Comparison of ENCODE assay signal across 1 cellular context in the genomic region with DNA sequence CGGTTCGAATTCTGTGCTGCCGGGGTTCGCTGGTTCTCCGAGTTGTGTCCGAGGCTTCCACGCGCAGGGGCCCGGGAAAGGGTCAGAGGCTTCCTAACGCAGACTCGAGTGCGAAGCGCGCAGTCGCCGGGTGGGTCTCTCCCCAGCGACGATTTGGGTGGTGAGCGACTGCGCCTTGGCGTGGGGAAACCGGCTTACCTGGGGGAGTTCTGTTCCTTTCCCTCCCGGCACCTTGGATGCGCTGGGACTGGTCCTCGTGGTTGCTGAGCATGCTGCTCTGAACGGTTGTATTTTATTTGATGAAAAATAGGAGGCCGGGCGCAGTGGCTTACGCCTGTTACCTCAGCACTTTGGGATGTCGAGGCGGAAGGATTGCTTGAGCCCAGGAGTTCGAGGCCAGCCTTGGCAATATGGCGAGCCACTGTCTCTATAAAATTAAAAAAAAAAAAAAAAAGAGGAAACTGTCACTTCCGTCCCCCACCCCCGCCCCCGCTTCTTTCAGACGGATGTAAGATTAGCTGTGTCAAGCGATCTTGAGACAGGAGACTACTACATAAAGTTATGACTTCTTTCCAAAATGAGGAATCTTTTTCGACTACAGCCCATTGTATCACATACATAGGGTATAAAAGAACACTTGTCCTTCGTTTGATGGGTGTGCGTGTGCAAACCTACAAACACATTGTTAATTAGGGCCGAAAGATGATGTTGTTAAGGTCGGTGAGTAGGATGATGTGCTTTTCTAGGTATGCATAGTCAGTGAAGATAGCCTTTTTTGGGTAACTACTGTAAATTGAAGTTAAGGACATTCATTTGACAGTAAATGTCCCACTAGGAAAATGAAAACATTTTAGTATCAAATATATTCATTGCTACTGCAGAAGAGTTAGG.
TF ChIP-seq lines count a peak whose summit lies in the region.

A gene with protein sequence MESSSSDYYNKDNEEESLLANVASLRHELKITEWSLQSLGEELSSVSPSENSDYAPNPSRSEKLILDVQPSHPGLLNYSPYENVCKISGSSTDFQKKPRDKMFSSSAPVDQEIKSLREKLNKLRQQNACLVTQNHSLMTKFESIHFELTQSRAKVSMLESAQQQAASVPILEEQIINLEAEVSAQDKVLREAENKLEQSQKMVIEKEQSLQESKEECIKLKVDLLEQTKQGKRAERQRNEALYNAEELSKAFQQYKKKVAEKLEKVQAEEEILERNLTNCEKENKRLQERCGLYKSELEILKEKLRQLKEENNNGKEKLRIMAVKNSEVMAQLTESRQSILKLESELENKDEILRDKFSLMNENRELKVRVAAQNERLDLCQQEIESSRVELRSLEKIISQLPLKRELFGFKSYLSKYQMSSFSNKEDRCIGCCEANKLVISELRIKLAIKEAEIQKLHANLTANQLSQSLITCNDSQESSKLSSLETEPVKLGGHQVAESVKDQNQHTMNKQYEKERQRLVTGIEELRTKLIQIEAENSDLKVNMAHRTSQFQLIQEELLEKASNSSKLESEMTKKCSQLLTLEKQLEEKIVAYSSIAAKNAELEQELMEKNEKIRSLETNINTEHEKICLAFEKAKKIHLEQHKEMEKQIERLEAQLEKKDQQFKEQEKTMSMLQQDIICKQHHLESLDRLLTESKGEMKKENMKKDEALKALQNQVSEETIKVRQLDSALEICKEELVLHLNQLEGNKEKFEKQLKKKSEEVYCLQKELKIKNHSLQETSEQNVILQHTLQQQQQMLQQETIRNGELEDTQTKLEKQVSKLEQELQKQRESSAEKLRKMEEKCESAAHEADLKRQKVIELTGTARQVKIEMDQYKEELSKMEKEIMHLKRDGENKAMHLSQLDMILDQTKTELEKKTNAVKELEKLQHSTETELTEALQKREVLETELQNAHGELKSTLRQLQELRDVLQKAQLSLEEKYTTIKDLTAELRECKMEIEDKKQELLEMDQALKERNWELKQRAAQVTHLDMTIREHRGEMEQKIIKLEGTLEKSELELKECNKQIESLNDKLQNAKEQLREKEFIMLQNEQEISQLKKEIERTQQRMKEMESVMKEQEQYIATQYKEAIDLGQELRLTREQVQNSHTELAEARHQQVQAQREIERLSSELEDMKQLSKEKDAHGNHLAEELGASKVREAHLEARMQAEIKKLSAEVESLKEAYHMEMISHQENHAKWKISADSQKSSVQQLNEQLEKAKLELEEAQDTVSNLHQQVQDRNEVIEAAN (N-terminal part only) (plus strand): TSS at position 2 of the 891 bp plus-strand sequence. CDS start 2,638 bp downstream, outside the sequence.

TF ChIP-seq in GM12878, 131 proteins besides CTCF, POLR2A, EP300 and RAD21 (continues in another document):
- TF ChIP-seq CBX5 (IDR thresholded peaks at IDR 0.05; ENCODE audit: low read depth) (0 out of 2 replicates have a peak, but pooled peaks have one; percentile 20), MEF2A (IDR thresholded peaks at IDR 0.05; ENCODE audit: insufficient read depth, low read depth, low read length) (0 out of 2 replicates have a peak, but pooled peaks have one; percentile 15), MYC (IDR thresholded peaks at IDR 0.05; ENCODE audit: insufficient read depth, insufficient read length, insufficient replicate concordance, low read length, severe bottlenecking) (no peak), POU2F2 (IDR thresholded peaks at IDR 0.05; ENCODE audit: borderline replicate concordance, low read depth, low read length) (peak; percentile 37; the same call in 2 of the 3 replicates), NR2C1 (IDR thresholded peaks at IDR 0.05) (0 out of 2 replicates have a peak, but pooled peaks have one; percentile 2), CBFB (IDR thresholded peaks at IDR 0.05; ENCODE audit: low read depth) (peak; percentile 16; the same call in 1 of the 2 replicates), GABPA (IDR thresholded peaks at IDR 0.05; ENCODE audit: low read depth) (peak; percentile 80), YY1 (IDR thresholded peaks at IDR 0.05; ENCODE audit: low read depth, low read length) (peak; percentile 86), TAF1 (IDR thresholded peaks at IDR 0.05; ENCODE audit: borderline replicate concordance, low read depth, low read length) (peak; percentile 37; the same call in 1 of the 2 replicates), NBN (IDR thresholded peaks at IDR 0.05) (0 out of 2 replicates have a peak, but pooled peaks have one; percentile 29), STAT1 (conservative IDR thresholded peaks at IDR 0.05) (0 out of 2 replicates have a peak, but pooled peaks have one; percentile 31), SIN3A (IDR thresholded peaks at IDR 0.05; ENCODE audit: low read depth, low read length) (peak; percentile 96), RB1 (IDR thresholded peaks at IDR 0.05; ENCODE audit: borderline replicate concordance) (0 out of 2 replicates have a peak, but pooled peaks have one; percentile 63), EED (IDR thresholded peaks at IDR 0.05; ENCODE audit: low read depth) (no peak), FOXM1 (IDR thresholded peaks at IDR 0.05; ENCODE audit: low read depth, low read length) (0 out of 2 replicates have a peak, but pooled peaks have one; percentile 51), CREM (IDR thresholded peaks at IDR 0.05; ENCODE audit: low read depth) (no peak; the same call in 1 of the 2 replicates), HDAC6 (IDR thresholded peaks at IDR 0.05; ENCODE audit: unreplicated experiment) (no peak), PML (IDR thresholded peaks at IDR 0.05; ENCODE audit: low read length) (peak; percentile 91), CREB1 (IDR thresholded peaks at IDR 0.05; ENCODE audit: low read depth) (peak; percentile 65; the same call in 1 of the 2 replicates), ZNF207 (IDR thresholded peaks at IDR 0.05; ENCODE audit: borderline replicate concordance) (0 out of 2 replicates have a peak, but pooled peaks have one; percentile 66), FOS (IDR thresholded peaks at IDR 0.05; ENCODE audit: borderline replicate concordance, extremely low read depth, insufficient read length) (no peak), KLF5 (IDR thresholded peaks at IDR 0.05; ENCODE audit: partially characterized antibody) (peak; percentile 47), RELA (IDR thresholded peaks at IDR 0.05; ENCODE audit: borderline replicate concordance, partially characterized antibody) (no peak), HDAC2 (IDR thresholded peaks at IDR 0.05) (0 out of 2 replicates have a peak, but pooled peaks have one; percentile 53), TBL1XR1 (IDR thresholded peaks at IDR 0.05; ENCODE audit: low read depth, low read length) (no peak), RUNX3 (IDR thresholded peaks at IDR 0.05; ENCODE audit: low read length) (peak; percentile 4; the same call in 1 of the 2 replicates), EGR1 (IDR thresholded peaks at IDR 0.05; ENCODE audit: borderline replicate concordance in 1 of 2, low read depth in 2 of 2, low read length in 2 of 2) (peak in 1 of 2 experiments; percentile 95; a peak in 2 of 3 replicates), SMARCA5 (IDR thresholded peaks at IDR 0.05) (peak; percentile 25; the same call in 1 of the 2 replicates), ZNF622 (IDR thresholded peaks at IDR 0.05) (no peak)
- TF ChIP-seq, protein P1, sequence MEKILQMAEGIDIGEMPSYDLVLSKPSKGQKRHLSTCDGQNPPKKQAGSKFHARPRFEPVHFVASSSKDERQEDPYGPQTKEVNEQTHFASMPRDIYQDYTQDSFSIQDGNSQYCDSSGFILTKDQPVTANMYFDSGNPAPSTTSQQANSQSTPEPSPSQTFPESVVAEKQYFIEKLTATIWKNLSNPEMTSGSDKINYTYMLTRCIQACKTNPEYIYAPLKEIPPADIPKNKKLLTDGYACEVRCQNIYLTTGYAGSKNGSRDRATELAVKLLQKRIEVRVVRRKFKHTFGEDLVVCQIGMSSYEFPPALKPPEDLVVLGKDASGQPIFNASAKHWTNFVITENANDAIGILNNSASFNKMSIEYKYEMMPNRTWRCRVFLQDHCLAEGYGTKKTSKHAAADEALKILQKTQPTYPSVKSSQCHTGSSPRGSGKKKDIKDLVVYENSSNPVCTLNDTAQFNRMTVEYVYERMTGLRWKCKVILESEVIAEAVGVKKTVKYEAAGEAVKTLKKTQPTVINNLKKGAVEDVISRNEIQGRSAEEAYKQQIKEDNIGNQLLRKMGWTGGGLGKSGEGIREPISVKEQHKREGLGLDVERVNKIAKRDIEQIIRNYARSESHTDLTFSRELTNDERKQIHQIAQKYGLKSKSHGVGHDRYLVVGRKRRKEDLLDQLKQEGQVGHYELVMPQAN (conservative IDR thresholded peaks at IDR 0.05): peak; percentile 100
- TF ChIP-seq, protein P2, sequence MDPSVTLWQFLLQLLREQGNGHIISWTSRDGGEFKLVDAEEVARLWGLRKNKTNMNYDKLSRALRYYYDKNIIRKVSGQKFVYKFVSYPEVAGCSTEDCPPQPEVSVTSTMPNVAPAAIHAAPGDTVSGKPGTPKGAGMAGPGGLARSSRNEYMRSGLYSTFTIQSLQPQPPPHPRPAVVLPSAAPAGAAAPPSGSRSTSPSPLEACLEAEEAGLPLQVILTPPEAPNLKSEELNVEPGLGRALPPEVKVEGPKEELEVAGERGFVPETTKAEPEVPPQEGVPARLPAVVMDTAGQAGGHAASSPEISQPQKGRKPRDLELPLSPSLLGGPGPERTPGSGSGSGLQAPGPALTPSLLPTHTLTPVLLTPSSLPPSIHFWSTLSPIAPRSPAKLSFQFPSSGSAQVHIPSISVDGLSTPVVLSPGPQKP (IDR thresholded peaks at IDR 0.05; ENCODE audit: low read depth, low read length): peak; percentile 73
- TF ChIP-seq, protein P3, sequence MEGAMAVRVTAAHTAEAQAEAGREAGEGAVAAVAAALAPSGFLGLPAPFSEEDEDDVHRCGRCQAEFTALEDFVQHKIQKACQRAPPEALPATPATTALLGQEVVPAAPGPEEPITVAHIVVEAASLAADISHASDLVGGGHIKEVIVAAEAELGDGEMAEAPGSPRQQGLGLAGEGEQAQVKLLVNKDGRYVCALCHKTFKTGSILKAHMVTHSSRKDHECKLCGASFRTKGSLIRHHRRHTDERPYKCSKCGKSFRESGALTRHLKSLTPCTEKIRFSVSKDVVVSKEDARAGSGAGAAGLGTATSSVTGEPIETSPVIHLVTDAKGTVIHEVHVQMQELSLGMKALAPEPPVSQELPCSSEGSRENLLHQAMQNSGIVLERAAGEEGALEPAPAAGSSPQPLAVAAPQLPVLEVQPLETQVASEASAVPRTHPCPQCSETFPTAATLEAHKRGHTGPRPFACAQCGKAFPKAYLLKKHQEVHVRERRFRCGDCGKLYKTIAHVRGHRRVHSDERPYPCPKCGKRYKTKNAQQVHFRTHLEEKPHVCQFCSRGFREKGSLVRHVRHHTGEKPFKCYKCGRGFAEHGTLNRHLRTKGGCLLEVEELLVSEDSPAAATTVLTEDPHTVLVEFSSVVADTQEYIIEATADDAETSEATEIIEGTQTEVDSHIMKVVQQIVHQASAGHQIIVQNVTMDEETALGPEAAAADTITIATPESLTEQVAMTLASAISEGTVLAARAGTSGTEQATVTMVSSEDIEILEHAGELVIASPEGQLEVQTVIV (IDR thresholded peaks at IDR 0.05; ENCODE audit: borderline replicate concordance, partially characterized antibody): no peak
- TF ChIP-seq, protein P4, sequence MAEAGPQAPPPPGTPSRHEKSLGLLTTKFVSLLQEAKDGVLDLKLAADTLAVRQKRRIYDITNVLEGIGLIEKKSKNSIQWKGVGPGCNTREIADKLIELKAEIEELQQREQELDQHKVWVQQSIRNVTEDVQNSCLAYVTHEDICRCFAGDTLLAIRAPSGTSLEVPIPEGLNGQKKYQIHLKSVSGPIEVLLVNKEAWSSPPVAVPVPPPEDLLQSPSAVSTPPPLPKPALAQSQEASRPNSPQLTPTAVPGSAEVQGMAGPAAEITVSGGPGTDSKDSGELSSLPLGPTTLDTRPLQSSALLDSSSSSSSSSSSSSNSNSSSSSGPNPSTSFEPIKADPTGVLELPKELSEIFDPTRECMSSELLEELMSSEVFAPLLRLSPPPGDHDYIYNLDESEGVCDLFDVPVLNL (IDR thresholded peaks at IDR 0.05; ENCODE audit: low read depth, low read length): 0 out of 2 replicates have a peak, but pooled peaks have one; percentile 92
- TF ChIP-seq, protein P5, sequence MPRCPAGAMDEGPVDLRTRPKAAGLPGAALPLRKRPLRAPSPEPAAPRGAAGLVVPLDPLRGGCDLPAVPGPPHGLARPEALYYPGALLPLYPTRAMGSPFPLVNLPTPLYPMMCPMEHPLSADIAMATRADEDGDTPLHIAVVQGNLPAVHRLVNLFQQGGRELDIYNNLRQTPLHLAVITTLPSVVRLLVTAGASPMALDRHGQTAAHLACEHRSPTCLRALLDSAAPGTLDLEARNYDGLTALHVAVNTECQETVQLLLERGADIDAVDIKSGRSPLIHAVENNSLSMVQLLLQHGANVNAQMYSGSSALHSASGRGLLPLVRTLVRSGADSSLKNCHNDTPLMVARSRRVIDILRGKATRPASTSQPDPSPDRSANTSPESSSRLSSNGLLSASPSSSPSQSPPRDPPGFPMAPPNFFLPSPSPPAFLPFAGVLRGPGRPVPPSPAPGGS (IDR thresholded peaks at IDR 0.05; ENCODE audit: borderline replicate concordance, insufficient read depth, low read depth, low read length, poor library complexity, severe bottlenecking): no peak
- TF ChIP-seq, protein P6, sequence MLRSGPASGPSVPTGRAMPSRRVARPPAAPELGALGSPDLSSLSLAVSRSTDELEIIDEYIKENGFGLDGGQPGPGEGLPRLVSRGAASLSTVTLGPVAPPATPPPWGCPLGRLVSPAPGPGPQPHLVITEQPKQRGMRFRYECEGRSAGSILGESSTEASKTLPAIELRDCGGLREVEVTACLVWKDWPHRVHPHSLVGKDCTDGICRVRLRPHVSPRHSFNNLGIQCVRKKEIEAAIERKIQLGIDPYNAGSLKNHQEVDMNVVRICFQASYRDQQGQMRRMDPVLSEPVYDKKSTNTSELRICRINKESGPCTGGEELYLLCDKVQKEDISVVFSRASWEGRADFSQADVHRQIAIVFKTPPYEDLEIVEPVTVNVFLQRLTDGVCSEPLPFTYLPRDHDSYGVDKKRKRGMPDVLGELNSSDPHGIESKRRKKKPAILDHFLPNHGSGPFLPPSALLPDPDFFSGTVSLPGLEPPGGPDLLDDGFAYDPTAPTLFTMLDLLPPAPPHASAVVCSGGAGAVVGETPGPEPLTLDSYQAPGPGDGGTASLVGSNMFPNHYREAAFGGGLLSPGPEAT (IDR thresholded peaks at IDR 0.05; ENCODE audit: low read depth): peak; percentile 31; the same call in 1 of the 2 replicates
- TF ChIP-seq, protein P7, sequence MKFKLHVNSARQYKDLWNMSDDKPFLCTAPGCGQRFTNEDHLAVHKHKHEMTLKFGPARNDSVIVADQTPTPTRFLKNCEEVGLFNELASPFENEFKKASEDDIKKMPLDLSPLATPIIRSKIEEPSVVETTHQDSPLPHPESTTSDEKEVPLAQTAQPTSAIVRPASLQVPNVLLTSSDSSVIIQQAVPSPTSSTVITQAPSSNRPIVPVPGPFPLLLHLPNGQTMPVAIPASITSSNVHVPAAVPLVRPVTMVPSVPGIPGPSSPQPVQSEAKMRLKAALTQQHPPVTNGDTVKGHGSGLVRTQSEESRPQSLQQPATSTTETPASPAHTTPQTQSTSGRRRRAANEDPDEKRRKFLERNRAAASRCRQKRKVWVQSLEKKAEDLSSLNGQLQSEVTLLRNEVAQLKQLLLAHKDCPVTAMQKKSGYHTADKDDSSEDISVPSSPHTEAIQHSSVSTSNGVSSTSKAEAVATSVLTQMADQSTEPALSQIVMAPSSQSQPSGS (IDR thresholded peaks at IDR 0.05; ENCODE audit: low read length): peak; percentile 44; the same call in 1 of the 2 replicates
